ENCODE assay signal across 1 cellular context in genomic region chr9:117487555-117488175, GRCh38.
TF ChIP-seq lines count a peak whose summit lies in the region.

No MANE protein-coding gene starts in this region.

TF ChIP-seq in HepG2, 621 proteins besides CTCF, POLR2A, EP300 and RAD21 (continued from another document and continues in another):
- TF ChIP-seq ARID3A (IDR thresholded peaks at IDR 0.05; ENCODE audit: low read depth, low read length), result 0 out of 2 replicates have a peak, but pooled peaks have one; percentile 33
- TF ChIP-seq MLXIP (CRISPR knock-in tag; IDR thresholded peaks at IDR 0.05; ENCODE audit: borderline replicate concordance), result no peak
- no peak for TF ChIP-seq ZNF253 (CRISPR knock-in tag; IDR thresholded peaks at IDR 0.05; ENCODE audit: borderline replicate concordance)
- TF ChIP-seq FOXP1 (IDR thresholded peaks at IDR 0.05), result no peak
- no peak for TF ChIP-seq FOXP1 (CRISPR knock-in tag; IDR thresholded peaks at IDR 0.05)
- peak; percentile 42; the same call in 1 of the 2 replicates for TF ChIP-seq BRD4 (CRISPR knock-in tag; IDR thresholded peaks at IDR 0.05)
- peak; percentile 31; the same call in 1 of the 2 replicates for TF ChIP-seq ZNF160 (CRISPR knock-in tag; IDR thresholded peaks at IDR 0.05)
- no peak for TF ChIP-seq ZXDC (CRISPR knock-in tag; IDR thresholded peaks at IDR 0.05)
- no peak for TF ChIP-seq ZNF883 (CRISPR knock-in tag; IDR thresholded peaks at IDR 0.05; ENCODE audit: not compliant biosample characterization)
- peak; percentile 53; the same call in 1 of the 2 replicates for TF ChIP-seq ZNF362 (CRISPR knock-in tag; IDR thresholded peaks at IDR 0.05; ENCODE audit: borderline replicate concordance)
- no peak; the same call in 1 of the 2 replicates for TF ChIP-seq NR2F6 (IDR thresholded peaks at IDR 0.05)
- peak; percentile 28; the same call in 1 of the 2 replicates for TF ChIP-seq NR2F6 (CRISPR knock-in tag; IDR thresholded peaks at IDR 0.05)
- no peak for TF ChIP-seq DNMT3B (CRISPR knock-in tag; conservative IDR thresholded peaks at IDR 0.05)
- TF ChIP-seq ISX (CRISPR knock-in tag; conservative IDR thresholded peaks at IDR 0.05), result no peak
- no peak for TF ChIP-seq ZNF557 (CRISPR knock-in tag; IDR thresholded peaks at IDR 0.05)
- no peak for TF ChIP-seq ZMAT5 (CRISPR knock-in tag; IDR thresholded peaks at IDR 0.05; ENCODE audit: borderline replicate concordance, low read depth)
- TF ChIP-seq ZNF766 (CRISPR knock-in tag; IDR thresholded peaks at IDR 0.05; ENCODE audit: borderline replicate concordance), result peak; percentile 50; the same call in 1 of the 2 replicates
- TF ChIP-seq KMT2A (CRISPR knock-in tag; IDR thresholded peaks at IDR 0.05), result no peak; the same call in 1 of the 2 replicates
- no peak for TF ChIP-seq ZNF510 (CRISPR knock-in tag; IDR thresholded peaks at IDR 0.05; ENCODE audit: low read depth)
- TF ChIP-seq SRY (CRISPR knock-in tag; IDR thresholded peaks at IDR 0.05), result peak; percentile 50; the same call in 1 of the 2 replicates
- no peak; the same call in 1 of the 2 replicates for TF ChIP-seq ZNF772 (CRISPR knock-in tag; IDR thresholded peaks at IDR 0.05)
- TF ChIP-seq ASH2L (IDR thresholded peaks at IDR 0.05; ENCODE audit: insufficient read length, low read depth, low read length), result peak; percentile 43
- peak; percentile 71; the same call in 1 of the 2 replicates for TF ChIP-seq YEATS2 (CRISPR knock-in tag; IDR thresholded peaks at IDR 0.05; ENCODE audit: borderline replicate concordance)
- TF ChIP-seq ZUFSP (CRISPR knock-in tag; IDR thresholded peaks at IDR 0.05; ENCODE audit: borderline replicate concordance), result no peak
- TF ChIP-seq ZNF891 (CRISPR knock-in tag; IDR thresholded peaks at IDR 0.05), result peak; percentile 64; the same call in 1 of the 2 replicates
- peak; percentile 84 for TF ChIP-seq ZNF331 (CRISPR knock-in tag; IDR thresholded peaks at IDR 0.05)
- TF ChIP-seq MXI1 (IDR thresholded peaks at IDR 0.05; ENCODE audit: borderline replicate concordance, low read depth, low read length), result 0 out of 3 replicates have a peak, but pooled peaks have one; percentile 29
- peak; percentile 69; the same call in 1 of the 2 replicates for TF ChIP-seq ZNF225 (CRISPR knock-in tag; IDR thresholded peaks at IDR 0.05)
- no peak for TF ChIP-seq SATB2 (CRISPR knock-in tag; IDR thresholded peaks at IDR 0.05)
- TF ChIP-seq CHD2 (IDR thresholded peaks at IDR 0.05; ENCODE audit: low read depth, low read length), result no peak
- no peak for TF ChIP-seq ZNF597 (CRISPR knock-in tag; IDR thresholded peaks at IDR 0.05)
- TF ChIP-seq ZNF501 (CRISPR knock-in tag; IDR thresholded peaks at IDR 0.05), result peak; percentile 82
- 0 out of 2 replicates have a peak, but pooled peaks have one; percentile 59 for TF ChIP-seq TSC22D2 (CRISPR knock-in tag; IDR thresholded peaks at IDR 0.05; ENCODE audit: borderline replicate concordance)
- TF ChIP-seq REPIN1 (CRISPR knock-in tag; IDR thresholded peaks at IDR 0.05; ENCODE audit: borderline replicate concordance, low read depth), result peak; percentile 93; the same call in 1 of the 2 replicates
- TF ChIP-seq MIER2 (CRISPR knock-in tag; IDR thresholded peaks at IDR 0.05), result peak; percentile 73; the same call in 1 of the 2 replicates
- no peak for TF ChIP-seq ZHX1 (CRISPR knock-in tag; IDR thresholded peaks at IDR 0.05; ENCODE audit: low read depth)
- TF ChIP-seq THAP11 (CRISPR knock-in tag; IDR thresholded peaks at IDR 0.05), result peak; percentile 55; the same call in 1 of the 2 replicates
- no peak for TF ChIP-seq CCAR2 (optimal IDR thresholded peaks at IDR 0.05; ENCODE audit: low read depth, low read length)
- TF ChIP-seq ATF5 (CRISPR knock-in tag; IDR thresholded peaks at IDR 0.05; ENCODE audit: low read depth), result no peak
- TF ChIP-seq ZSCAN30 (CRISPR knock-in tag; IDR thresholded peaks at IDR 0.05), result no peak
- TF ChIP-seq ESRRA (CRISPR knock-in tag; IDR thresholded peaks at IDR 0.05; ENCODE audit: low read depth), result peak; percentile 41; the same call in 1 of the 2 replicates
- no peak for TF ChIP-seq ZSCAN20 (CRISPR knock-in tag; IDR thresholded peaks at IDR 0.05; ENCODE audit: borderline replicate concordance)
- no peak for TF ChIP-seq ZBTB4 (CRISPR knock-in tag; IDR thresholded peaks at IDR 0.05; ENCODE audit: borderline replicate concordance)
- TF ChIP-seq TP53 (CRISPR knock-in tag; conservative IDR thresholded peaks at IDR 0.05), result no peak
- TF ChIP-seq ZNF547 (CRISPR knock-in tag; IDR thresholded peaks at IDR 0.05), result no peak
- TF ChIP-seq CENPX (CRISPR knock-in tag; IDR thresholded peaks at IDR 0.05), result no peak
- no peak for TF ChIP-seq NCOR1 (IDR thresholded peaks at IDR 0.05; ENCODE audit: borderline replicate concordance, low read length)
